In the genomic region with DNA sequence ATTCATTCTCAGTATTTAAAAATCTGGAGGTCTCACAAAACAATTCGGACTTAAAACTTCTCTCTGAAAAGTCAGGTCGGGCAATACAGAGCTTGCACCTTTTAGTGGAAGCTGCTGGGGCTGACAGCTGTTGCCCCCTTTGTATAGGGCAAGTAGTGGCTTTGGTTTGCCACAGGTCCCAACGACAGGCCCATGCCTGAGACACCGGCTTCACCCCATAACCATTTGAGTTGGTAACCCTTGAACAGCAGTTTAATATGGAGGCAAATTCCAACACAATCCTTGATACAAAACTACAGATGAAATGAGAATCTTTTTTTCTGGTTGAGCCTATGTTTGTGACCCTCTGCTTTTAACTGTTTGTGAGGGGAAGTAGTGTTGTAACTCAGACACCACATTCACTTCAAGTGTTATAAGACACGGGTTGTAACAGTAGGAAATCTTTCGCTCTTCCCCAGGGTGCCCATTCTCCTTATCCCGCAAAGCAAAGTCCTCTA, we compare ENCODE assay signal across 7 cellular contexts. TPM values are rescaled to one million over a fixed set of nuclear protein-coding genes. Genes with fewer than 3 reads are reported as not detected.
DNase-seq lines count a peak whose midpoint lies in the region; FAIRE-seq and TF ChIP-seq lines count a peak whose summit lies in the region.

No MANE protein-coding gene starts in this region.

- intact Hi-C loops in stomach (cut with DNase I; ENCODE audit: low total_unique reads): no loop called here

- H3K4me3 ChIP-seq in HEK293 (ENCODE audit: low read depth, low read length) (no peak overlapping the region), WI38 (ENCODE audit: low read depth, low read length) (peak overlapping the region; percentile 92), hepatocyte (no peak overlapping the region), stomach (peak overlapping the region; percentile 73 to 87 (median 80))

- WGBS in hepatocyte (ENCODE audit: low lambda C conversion rate, missing lambda C conversion rate): 55% methylated on average over 7 of the region's 7 CpGs
- WGBS in stomach, 5 donors: 39 to 67% (median 58%) methylated on average over 7 of the region's 7 CpGs

- no peaks in the 10 kb centered on the region for H3K27me3 ChIP-seq in hepatocyte
- H3K27me3 ChIP-seq in stomach: no peaks in the 10 kb centered on the region

- H3K4me2 ChIP-seq in hepatocyte: peak overlapping the region; percentile 89

- FAIRE-seq in HTR-8/SVneo (lab: Jason Lieb, UNC): no peak

- H3K9me3 ChIP-seq in HEK293 (ENCODE audit: control insufficient read depth, insufficient read depth, low read depth, low read length) (no peaks in the 10 kb centered on the region), hepatocyte (ENCODE audit: low read depth) (no peaks in the 10 kb centered on the region), stomach (no peaks in the 10 kb centered on the region)

- TF ChIP-seq CTCF in HEK293 (tag by site-specific recombination; IDR thresholded peaks at IDR 0.05) (no peak), WI38 (IDR thresholded peaks at IDR 0.05; ENCODE audit: low read depth, low read length) (no peak), hepatocyte (IDR thresholded peaks at IDR 0.05; ENCODE audit: poor library complexity) (no peak), stomach (IDR thresholded peaks at IDR 0.05) (no peak)

- no peaks in the 10 kb centered on the region for H3K9me2 ChIP-seq in hepatocyte (replicated peaks; ENCODE audit: insufficient read depth)

- no peak for TF ChIP-seq POLR2A in stomach (IDR thresholded peaks at IDR 0.05)

- CTCF ChIA-PET in HEK293 (lab: Yijun Ruan, JAX): interaction anchor here (0.9 to 1.8 kb wide), 8 partner anchors 9 to 179 kb away, joined by 3 to 5 read pairs (median 4); no protein-coding TSS in a partner anchor

- peak overlapping the region; percentile 45 for H3K27ac ChIP-seq in HEK293 (ENCODE audit: extremely low read depth, low read depth, low read length)
- H3K27ac ChIP-seq in hepatocyte: peak overlapping the region; percentile 95
- peak overlapping the region; percentile 69 to 96 (median 90) for H3K27ac ChIP-seq in stomach

- peaks cover 4% of the 10 kb centered on the region for H4K20me1 ChIP-seq in hepatocyte (ENCODE audit: insufficient read depth, poor library complexity, severe bottlenecking)

- H3K36me3 ChIP-seq in HEK293 (ENCODE audit: control insufficient read depth in 2 of 2, insufficient read depth in 1 of 2, low read length in 2 of 2) (no peaks in the 10 kb centered on the region), hepatocyte (replicated peaks; ENCODE audit: insufficient read depth, low read depth) (no peaks in the 10 kb centered on the region), stomach (no peaks in the 10 kb centered on the region)

- DNase-seq in hepatocyte (ENCODE audit: low spot score) (no peak), stomach (no peak), HTR-8/SVneo (ENCODE audit: insufficient read length, low spot score) (no peak), NCI-H82 treated with DMSO at 0.1 percent for 48 hours (lab: John Stamatoyannopoulos, UW; ENCODE audit: unreplicated experiment) (no peak), H4 (ENCODE audit: low spot score) (no peak)

- POLR2A ChIA-PET in HEK293 (lab: Yijun Ruan, JAX): interaction anchor here (1.1 to 3.7 kb wide), 6 partner anchors 12 to 177 kb away, joined by 4 to 31 read pairs (median 6); a partner anchor contains a TSS

- TF ChIP-seq EP300 in stomach (IDR thresholded peaks at IDR 0.05): no peak

- H3K4me1 ChIP-seq in HEK293 (ENCODE audit: control insufficient read depth, insufficient read depth, low read length): peaks cover 17% of the 10 kb centered on the region
- peaks cover 37% of the 10 kb centered on the region for H3K4me1 ChIP-seq in hepatocyte (ENCODE audit: insufficient read depth)
- H3K4me1 ChIP-seq in stomach: peaks cover 56 to 85% (median 64%) of the 10 kb centered on the region in 4 donors

- H2AFZ ChIP-seq in hepatocyte: peak overlapping the region; percentile 5

- peaks cover 35% of the 10 kb centered on the region for H3K79me2 ChIP-seq in hepatocyte

TF ChIP-seq in HEK293, 187 proteins besides CTCF, POLR2A, EP300 and RAD21:
- TF ChIP-seq ZNF311 (tag by site-specific recombination; IDR thresholded peaks at IDR 0.05; ENCODE audit: borderline replicate concordance): no peak
- TF ChIP-seq SCRT2 (tag by site-specific recombination; IDR thresholded peaks at IDR 0.05): 0 out of 2 replicates have a peak, but pooled peaks have one; percentile 37
TF ChIP-seq in HEK293: peak in this region for 1.

RNA-seq across cellular contexts. Expression of a gene that starts 0.8 kb away (rescaled TPM):
- total RNA-seq in hepatocyte (57.8 and 79.1 TPM in 2 replicates), stomach (10 to 100 TPM; 11.3 to 30.4 (median 14.0) TPM)
- polyA plus RNA-seq in hepatocyte (101 and 103 TPM in 2 replicates), stomach (100 to 1,000 TPM in 1 of 3 donors, 10 to 100 TPM in 2; 51.0 to 211 (median 65.7) TPM)
- total RNA-seq in H4 (2014; rRNA removed; shearing (Covaris generic)): 27.0 and 62.0 TPM in 2 replicates

Comparison
In these comparisons a context has a peak if more than half of its experiments do, and no peak if none do; other contexts are left out.
1. H3K27ac ChIP-seq: peak in every context shown above with its lines; median percentile 95 in hepatocyte; 90 in stomach; 45 in HEK293.
2. H3K4me3 ChIP-seq: peak in WI38 (single experiment) and stomach (4 of 4); none in HEK293 (single experiment) and hepatocyte (single experiment).